Comparison of ENCODE assay signal across 1 cellular context in the genomic region with DNA sequence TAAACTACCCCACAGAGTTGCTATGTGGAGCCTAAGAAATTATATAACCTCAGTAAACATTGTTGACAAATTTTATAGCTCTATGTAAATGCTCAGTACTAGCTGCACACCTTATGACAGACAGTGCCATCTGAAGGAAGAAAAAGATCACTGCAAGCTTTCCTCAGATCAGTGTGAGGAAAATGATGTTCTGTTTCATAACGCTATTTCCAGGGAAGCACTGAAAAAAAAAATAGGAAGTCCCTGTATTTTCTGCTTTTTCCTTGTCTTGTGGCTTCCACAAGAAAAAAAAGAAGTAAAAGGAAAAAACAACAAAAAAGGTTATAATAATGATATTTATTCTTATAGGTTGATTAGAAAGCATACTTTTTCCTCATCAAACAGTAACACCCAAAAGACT.
TF ChIP-seq lines count a peak whose summit lies in the region.

No MANE protein-coding gene starts in this region.

TF ChIP-seq in K562, 482 proteins besides CTCF, POLR2A, EP300 and RAD21 (continued from another document):
- TF ChIP-seq, protein P1, sequence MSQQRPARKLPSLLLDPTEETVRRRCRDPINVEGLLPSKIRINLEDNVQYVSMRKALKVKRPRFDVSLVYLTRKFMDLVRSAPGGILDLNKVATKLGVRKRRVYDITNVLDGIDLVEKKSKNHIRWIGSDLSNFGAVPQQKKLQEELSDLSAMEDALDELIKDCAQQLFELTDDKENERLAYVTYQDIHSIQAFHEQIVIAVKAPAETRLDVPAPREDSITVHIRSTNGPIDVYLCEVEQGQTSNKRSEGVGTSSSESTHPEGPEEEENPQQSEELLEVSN (IDR thresholded peaks at IDR 0.05; ENCODE audit: borderline replicate concordance in 1 of 2, extremely low read depth in 1 of 2, insufficient read depth in 1 of 2, insufficient read length in 1 of 2, low read depth in 1 of 2, low read length in 1 of 2, poor library complexity in 1 of 2, severe bottlenecking in 1 of 2), result no peak
- TF ChIP-seq XRCC4 (IDR thresholded peaks at IDR 0.05; ENCODE audit: extremely low read depth, insufficient read depth, insufficient read length), result no peak
- TF ChIP-seq CLOCK (CRISPR knock-in tag; IDR thresholded peaks at IDR 0.05; ENCODE audit: borderline replicate concordance), result no peak
- TF ChIP-seq, protein P2, sequence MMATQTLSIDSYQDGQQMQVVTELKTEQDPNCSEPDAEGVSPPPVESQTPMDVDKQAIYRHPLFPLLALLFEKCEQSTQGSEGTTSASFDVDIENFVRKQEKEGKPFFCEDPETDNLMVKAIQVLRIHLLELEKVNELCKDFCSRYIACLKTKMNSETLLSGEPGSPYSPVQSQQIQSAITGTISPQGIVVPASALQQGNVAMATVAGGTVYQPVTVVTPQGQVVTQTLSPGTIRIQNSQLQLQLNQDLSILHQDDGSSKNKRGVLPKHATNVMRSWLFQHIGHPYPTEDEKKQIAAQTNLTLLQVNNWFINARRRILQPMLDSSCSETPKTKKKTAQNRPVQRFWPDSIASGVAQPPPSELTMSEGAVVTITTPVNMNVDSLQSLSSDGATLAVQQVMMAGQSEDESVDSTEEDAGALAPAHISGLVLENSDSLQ (IDR thresholded peaks at IDR 0.05), result peak; percentile 31; the same call in 1 of the 2 replicates
- no peak for TF ChIP-seq SMARCB1 (IDR thresholded peaks at IDR 0.05; ENCODE audit: insufficient read length, low read depth)
- TF ChIP-seq SIN3A (IDR thresholded peaks at IDR 0.05; ENCODE audit: borderline replicate concordance in 2 of 2, control insufficient read depth in 1 of 2, low read depth in 2 of 2, low read length in 2 of 2), result no peak
- TF ChIP-seq HNRNPL (IDR thresholded peaks at IDR 0.05; ENCODE audit: low read depth, low read length), result no peak
- no peak for TF ChIP-seq HDAC6 (IDR thresholded peaks at IDR 0.05; ENCODE audit: low read depth, low read length)
- 0 out of 2 replicates have a peak, but pooled peaks have one; percentile 4 for TF ChIP-seq KLF16 (IDR thresholded peaks at IDR 0.05)
- no peak for TF ChIP-seq TFAM (CRISPR knock-in tag; conservative IDR thresholded peaks at IDR 0.05)
- peak; percentile 47; the same call in 1 of the 2 replicates for TF ChIP-seq DEAF1 (CRISPR knock-in tag; IDR thresholded peaks at IDR 0.05)
- TF ChIP-seq KLF10 (CRISPR knock-in tag; IDR thresholded peaks at IDR 0.05), result no peak
- no peak for TF ChIP-seq POLR2AphosphoS5 (IDR thresholded peaks at IDR 0.05; ENCODE audit: control insufficient read depth, insufficient read depth, low read depth, low read length)
- no peak for TF ChIP-seq ZNF146 (CRISPR knock-in tag; IDR thresholded peaks at IDR 0.05; ENCODE audit: unreplicated experiment)
